In the genomic region with DNA sequence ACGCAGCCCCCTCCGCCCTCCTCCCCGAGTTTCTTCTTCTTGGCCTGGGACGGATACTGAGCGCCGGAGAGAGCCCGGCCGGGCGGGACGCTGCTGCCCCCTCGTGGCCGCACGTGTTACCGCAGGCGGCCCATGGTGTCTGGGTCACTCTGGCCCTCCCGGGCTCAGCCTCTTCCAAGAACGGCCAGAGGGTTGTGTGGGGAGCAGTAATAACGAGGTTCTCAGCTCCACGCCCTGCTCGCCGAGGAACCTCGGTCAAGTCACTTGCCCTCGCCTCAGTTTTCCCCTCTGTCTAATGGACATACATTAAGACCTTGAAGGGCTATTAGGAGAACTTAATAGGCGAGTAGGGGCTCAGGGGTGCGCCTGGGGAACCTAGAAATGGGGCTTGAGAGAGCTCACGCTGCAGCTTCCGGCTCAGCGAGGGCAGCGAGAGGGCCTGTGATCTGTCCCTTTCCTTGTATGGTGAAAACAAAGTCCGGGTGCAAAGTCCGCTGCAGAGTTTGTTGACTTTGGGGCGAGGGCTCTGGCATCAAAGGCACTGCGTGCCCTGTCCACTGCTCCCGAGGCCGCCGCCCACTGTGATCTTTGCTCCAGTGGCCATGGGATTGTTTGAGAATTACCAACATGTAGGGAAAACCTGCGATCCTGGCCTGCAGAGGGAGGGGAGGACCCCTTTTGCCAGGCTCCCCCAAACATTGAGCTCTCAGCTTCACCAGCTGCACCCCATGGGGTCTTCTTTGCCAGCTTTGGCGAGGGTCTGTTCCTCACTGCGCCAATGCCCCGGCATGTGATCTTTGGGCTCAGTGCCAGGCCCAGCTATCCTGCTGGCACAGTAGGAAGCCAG, we compare ENCODE assay signal across 1 cellular context.
TF ChIP-seq lines count a peak whose summit lies in the region.

No MANE protein-coding gene starts in this region.

TF ChIP-seq in HepG2, 621 proteins besides CTCF, POLR2A, EP300 and RAD21 (continued from another document and continues in another):
- peak; percentile 78 to 85; a peak in 3 of 4 replicates for TF ChIP-seq HMGXB4 (CRISPR knock-in tag; IDR thresholded peaks at IDR 0.05; ENCODE audit: borderline replicate concordance in 1 of 2, low read depth in 1 of 2)
- TF ChIP-seq ERF (CRISPR knock-in tag; IDR thresholded peaks at IDR 0.05), result peak; percentile 96
- TF ChIP-seq HCFC1 (IDR thresholded peaks at IDR 0.05; ENCODE audit: low read depth, low read length), result no peak
- TF ChIP-seq, protein P1, sequence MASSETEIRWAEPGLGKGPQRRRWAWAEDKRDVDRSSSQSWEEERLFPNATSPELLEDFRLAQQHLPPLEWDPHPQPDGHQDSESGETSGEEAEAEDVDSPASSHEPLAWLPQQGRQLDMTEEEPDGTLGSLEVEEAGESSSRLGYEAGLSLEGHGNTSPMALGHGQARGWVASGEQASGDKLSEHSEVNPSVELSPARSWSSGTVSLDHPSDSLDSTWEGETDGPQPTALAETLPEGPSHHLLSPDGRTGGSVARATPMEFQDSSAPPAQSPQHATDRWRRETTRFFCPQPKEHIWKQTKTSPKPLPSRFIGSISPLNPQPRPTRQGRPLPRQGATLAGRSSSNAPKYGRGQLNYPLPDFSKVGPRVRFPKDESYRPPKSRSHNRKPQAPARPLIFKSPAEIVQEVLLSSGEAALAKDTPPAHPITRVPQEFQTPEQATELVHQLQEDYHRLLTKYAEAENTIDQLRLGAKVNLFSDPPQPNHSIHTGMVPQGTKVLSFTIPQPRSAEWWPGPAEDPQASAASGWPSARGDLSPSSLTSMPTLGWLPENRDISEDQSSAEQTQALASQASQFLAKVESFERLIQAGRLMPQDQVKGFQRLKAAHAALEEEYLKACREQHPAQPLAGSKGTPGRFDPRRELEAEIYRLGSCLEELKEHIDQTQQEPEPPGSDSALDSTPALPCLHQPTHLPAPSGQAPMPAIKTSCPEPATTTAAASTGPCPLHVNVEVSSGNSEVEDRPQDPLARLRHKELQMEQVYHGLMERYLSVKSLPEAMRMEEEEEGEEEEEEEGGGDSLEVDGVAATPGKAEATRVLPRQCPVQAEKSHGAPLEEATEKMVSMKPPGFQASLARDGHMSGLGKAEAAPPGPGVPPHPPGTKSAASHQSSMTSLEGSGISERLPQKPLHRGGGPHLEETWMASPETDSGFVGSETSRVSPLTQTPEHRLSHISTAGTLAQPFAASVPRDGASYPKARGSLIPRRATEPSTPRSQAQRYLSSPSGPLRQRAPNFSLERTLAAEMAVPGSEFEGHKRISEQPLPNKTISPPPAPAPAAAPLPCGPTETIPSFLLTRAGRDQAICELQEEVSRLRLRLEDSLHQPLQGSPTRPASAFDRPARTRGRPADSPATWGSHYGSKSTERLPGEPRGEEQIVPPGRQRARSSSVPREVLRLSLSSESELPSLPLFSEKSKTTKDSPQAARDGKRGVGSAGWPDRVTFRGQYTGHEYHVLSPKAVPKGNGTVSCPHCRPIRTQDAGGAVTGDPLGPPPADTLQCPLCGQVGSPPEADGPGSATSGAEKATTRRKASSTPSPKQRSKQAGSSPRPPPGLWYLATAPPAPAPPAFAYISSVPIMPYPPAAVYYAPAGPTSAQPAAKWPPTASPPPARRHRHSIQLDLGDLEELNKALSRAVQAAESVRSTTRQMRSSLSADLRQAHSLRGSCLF (CRISPR knock-in tag; IDR thresholded peaks at IDR 0.05; ENCODE audit: borderline replicate concordance), result no peak; the same call in 1 of the 2 replicates
- 0 out of 2 replicates have a peak, but pooled peaks have one; percentile 38 for TF ChIP-seq ATF7-NPFF (CRISPR knock-in tag; IDR thresholded peaks at IDR 0.05; ENCODE audit: low read depth)
- peak; percentile 65; the same call in 1 of the 2 replicates for TF ChIP-seq ZSCAN9 (CRISPR knock-in tag; IDR thresholded peaks at IDR 0.05; ENCODE audit: borderline replicate concordance)
- no peak for TF ChIP-seq ATRX (CRISPR knock-in tag; IDR thresholded peaks at IDR 0.05; ENCODE audit: borderline replicate concordance)
- peak; percentile 25; the same call in 1 of the 2 replicates for TF ChIP-seq CEBPG (CRISPR knock-in tag; IDR thresholded peaks at IDR 0.05)
- peak; percentile 25; the same call in 1 of the 2 replicates for TF ChIP-seq ZNF776 (CRISPR knock-in tag; IDR thresholded peaks at IDR 0.05)
- peak; percentile 32 for TF ChIP-seq ZNF263 (CRISPR knock-in tag; IDR thresholded peaks at IDR 0.05)
- peak; percentile 88 for TF ChIP-seq HMG20B (CRISPR knock-in tag; conservative IDR thresholded peaks at IDR 0.05)
- TF ChIP-seq HMGA1 (CRISPR knock-in tag; conservative IDR thresholded peaks at IDR 0.05), result no peak
- TF ChIP-seq HNF4A (CRISPR knock-in tag; IDR thresholded peaks at IDR 0.05), result peak; percentile 100
- TF ChIP-seq TCF7L2 (IDR thresholded peaks at IDR 0.05; ENCODE audit: low read depth, low read length), result peak; percentile 92
- no peak for TF ChIP-seq ZNF557 (CRISPR knock-in tag; IDR thresholded peaks at IDR 0.05)
- TF ChIP-seq, protein P2, sequence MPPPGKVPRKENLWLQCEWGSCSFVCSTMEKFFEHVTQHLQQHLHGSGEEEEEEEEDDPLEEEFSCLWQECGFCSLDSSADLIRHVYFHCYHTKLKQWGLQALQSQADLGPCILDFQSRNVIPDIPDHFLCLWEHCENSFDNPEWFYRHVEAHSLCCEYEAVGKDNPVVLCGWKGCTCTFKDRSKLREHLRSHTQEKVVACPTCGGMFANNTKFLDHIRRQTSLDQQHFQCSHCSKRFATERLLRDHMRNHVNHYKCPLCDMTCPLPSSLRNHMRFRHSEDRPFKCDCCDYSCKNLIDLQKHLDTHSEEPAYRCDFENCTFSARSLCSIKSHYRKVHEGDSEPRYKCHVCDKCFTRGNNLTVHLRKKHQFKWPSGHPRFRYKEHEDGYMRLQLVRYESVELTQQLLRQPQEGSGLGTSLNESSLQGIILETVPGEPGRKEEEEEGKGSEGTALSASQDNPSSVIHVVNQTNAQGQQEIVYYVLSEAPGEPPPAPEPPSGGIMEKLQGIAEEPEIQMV (CRISPR knock-in tag; IDR thresholded peaks at IDR 0.05; ENCODE audit: low read depth), result 0 out of 2 replicates have a peak, but pooled peaks have one; percentile 40
- TF ChIP-seq CENPT (CRISPR knock-in tag; IDR thresholded peaks at IDR 0.05; ENCODE audit: low read depth), result no peak
- no peak for TF ChIP-seq ZNF20 (CRISPR knock-in tag; IDR thresholded peaks at IDR 0.05)
- peak; percentile 87 for TF ChIP-seq ZKSCAN8 (CRISPR knock-in tag; IDR thresholded peaks at IDR 0.05; ENCODE audit: borderline replicate concordance)
- no peak for TF ChIP-seq TCF12 (IDR thresholded peaks at IDR 0.05)
- peak; percentile 82; the same call in 1 of the 2 replicates for TF ChIP-seq TCF12 (CRISPR knock-in tag; IDR thresholded peaks at IDR 0.05)
- peak; percentile 72; the same call in 1 of the 2 replicates for TF ChIP-seq CBX5 (CRISPR knock-in tag; IDR thresholded peaks at IDR 0.05; ENCODE audit: borderline replicate concordance)
- TF ChIP-seq, protein P3, sequence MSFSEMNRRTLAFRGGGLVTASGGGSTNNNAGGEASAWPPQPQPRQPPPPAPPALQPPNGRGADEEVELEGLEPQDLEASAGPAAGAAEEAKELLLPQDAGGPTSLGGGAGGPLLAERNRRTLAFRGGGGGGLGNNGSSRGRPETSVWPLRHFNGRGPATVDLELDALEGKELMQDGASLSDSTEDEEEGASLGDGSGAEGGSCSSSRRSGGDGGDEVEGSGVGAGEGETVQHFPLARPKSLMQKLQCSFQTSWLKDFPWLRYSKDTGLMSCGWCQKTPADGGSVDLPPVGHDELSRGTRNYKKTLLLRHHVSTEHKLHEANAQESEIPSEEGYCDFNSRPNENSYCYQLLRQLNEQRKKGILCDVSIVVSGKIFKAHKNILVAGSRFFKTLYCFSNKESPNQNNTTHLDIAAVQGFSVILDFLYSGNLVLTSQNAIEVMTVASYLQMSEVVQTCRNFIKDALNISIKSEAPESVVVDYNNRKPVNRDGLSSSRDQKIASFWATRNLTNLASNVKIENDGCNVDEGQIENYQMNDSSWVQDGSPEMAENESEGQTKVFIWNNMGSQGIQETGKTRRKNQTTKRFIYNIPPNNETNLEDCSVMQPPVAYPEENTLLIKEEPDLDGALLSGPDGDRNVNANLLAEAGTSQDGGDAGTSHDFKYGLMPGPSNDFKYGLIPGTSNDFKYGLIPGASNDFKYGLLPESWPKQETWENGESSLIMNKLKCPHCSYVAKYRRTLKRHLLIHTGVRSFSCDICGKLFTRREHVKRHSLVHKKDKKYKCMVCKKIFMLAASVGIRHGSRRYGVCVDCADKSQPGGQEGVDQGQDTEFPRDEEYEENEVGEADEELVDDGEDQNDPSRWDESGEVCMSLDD (CRISPR knock-in tag; IDR thresholded peaks at IDR 0.05; ENCODE audit: borderline replicate concordance), result peak; percentile 99
- TF ChIP-seq, protein P4, sequence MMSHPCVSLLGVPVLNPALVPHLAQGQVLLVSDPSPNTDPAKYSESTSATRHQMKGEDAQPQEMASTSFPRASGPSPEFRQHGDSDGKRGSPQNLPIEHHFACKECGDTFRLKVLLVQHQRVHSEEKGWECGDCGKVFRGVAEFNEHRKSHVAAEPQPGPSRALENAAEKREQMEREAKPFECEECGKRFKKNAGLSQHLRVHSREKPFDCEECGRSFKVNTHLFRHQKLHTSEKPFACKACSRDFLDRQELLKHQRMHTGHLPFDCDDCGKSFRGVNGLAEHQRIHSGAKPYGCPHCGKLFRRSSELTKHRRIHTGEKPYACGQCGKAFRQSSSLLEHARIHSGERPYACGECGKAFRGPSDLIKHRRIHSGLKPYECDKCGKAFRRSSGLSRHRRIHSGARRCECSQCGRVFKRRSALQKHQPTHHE (CRISPR knock-in tag; IDR thresholded peaks at IDR 0.05; ENCODE audit: borderline replicate concordance), result peak; percentile 80; the same call in 1 of the 2 replicates
- TF ChIP-seq ZNF513 (CRISPR knock-in tag; conservative IDR thresholded peaks at IDR 0.05), result no peak
- TF ChIP-seq NBN (conservative IDR thresholded peaks at IDR 0.05), result no peak
- peak; percentile 97; the same call in 1 of the 2 replicates for TF ChIP-seq ZNF296 (CRISPR knock-in tag; conservative IDR thresholded peaks at IDR 0.05)
- TF ChIP-seq, protein P5, sequence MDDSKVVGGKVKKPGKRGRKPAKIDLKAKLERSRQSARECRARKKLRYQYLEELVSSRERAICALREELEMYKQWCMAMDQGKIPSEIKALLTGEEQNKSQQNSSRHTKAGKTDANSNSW (CRISPR knock-in tag; IDR thresholded peaks at IDR 0.05; ENCODE audit: borderline replicate concordance), result no peak
- peak; percentile 93 for TF ChIP-seq HOXA3 (CRISPR knock-in tag; IDR thresholded peaks at IDR 0.05)
- peak; percentile 89; the same call in 1 of the 2 replicates for TF ChIP-seq NFKBIZ (CRISPR knock-in tag; IDR thresholded peaks at IDR 0.05)
- TF ChIP-seq, protein P6, sequence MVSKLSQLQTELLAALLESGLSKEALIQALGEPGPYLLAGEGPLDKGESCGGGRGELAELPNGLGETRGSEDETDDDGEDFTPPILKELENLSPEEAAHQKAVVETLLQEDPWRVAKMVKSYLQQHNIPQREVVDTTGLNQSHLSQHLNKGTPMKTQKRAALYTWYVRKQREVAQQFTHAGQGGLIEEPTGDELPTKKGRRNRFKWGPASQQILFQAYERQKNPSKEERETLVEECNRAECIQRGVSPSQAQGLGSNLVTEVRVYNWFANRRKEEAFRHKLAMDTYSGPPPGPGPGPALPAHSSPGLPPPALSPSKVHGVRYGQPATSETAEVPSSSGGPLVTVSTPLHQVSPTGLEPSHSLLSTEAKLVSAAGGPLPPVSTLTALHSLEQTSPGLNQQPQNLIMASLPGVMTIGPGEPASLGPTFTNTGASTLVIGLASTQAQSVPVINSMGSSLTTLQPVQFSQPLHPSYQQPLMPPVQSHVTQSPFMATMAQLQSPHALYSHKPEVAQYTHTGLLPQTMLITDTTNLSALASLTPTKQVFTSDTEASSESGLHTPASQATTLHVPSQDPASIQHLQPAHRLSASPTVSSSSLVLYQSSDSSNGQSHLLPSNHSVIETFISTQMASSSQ (IDR thresholded peaks at IDR 0.05; ENCODE audit: low read depth), result peak; percentile 58; the same call in 1 of the 2 replicates
- TF ChIP-seq, protein P6 (CRISPR knock-in tag; IDR thresholded peaks at IDR 0.05; ENCODE audit: borderline replicate concordance), result peak; percentile 79; the same call in 1 of the 2 replicates
- peak; percentile 87 for TF ChIP-seq HDAC1 (CRISPR knock-in tag; IDR thresholded peaks at IDR 0.05)
- no peak for TF ChIP-seq SRSF4 (IDR thresholded peaks at IDR 0.05; ENCODE audit: low read depth, low read length, poor library complexity, severe bottlenecking)
